7 cellular contexts compared by ENCODE assay signal in the genomic region with DNA sequence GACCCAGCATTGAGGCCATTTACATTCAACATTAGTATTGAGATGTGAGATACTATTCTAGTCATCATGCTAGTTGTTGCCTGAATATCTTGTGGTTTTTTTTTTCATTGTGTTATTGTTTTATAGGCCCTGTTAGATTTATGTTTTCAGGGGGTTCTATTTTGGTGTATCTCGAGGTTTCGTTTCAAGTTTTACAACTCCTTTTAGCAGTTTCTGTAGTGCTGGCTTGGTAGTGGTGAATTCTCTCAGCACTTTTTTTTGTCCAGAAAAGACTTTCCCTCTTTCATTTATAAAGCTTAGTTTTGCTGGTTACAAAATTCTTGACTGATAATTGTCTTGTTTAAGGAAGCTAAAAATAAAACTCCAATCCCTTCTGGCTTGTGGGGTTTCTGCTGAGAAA.
"Had no signal": no experiment of that assay in that cellular context is flagged by ENCODE, and none has a peak within 500 bp of the region (broad histone marks: within the 10 kb centered on the region; RNA-seq: fewer than 3 reads in every experiment).

No MANE protein-coding gene starts in this region.

- FAIRE-seq: G401.6, GM12878, GM12891, GM12892, GM18507 had no signal

- DNase-seq: GDM1, GF-D8 had no signal

- H3K4me3 ChIP-seq: GM12878 had no signal

- ATAC-seq: GM12878 had no signal
